ENCODE assay signal across 16 cellular contexts in genomic region chr4:24328711-24329110, GRCh38.
DNase-seq lines count a peak whose midpoint lies in the region; ATAC-seq, FAIRE-seq and TF ChIP-seq lines count a peak whose summit lies in the region.
"Had no signal": no experiment of that assay in that cellular context is flagged by ENCODE, and none has a peak within 500 bp of the region (broad histone marks: within the 10 kb centered on the region; RNA-seq: fewer than 3 reads in every experiment).

No MANE protein-coding gene starts in this region.

- no peaks in the 10 kb centered on the region for H3K36me3 ChIP-seq in WERI-Rb-1
- no peaks in the 10 kb centered on the region for H3K36me3 ChIP-seq in ectodermal cell (ENCODE audit: control insufficient read depth, insufficient read depth, low read length)
- H3K36me3 ChIP-seq: Peyer's patch had no signal

- peak; percentile 56 for DNase-seq in Ammon's horn (ENCODE audit: low spot score)
- DNase-seq in WERI-Rb-1: peak; percentile 8
- DNase-seq in midbrain (lab: John Stamatoyannopoulos, UW): peak; percentile 32
- no peak for DNase-seq in HUDEP-2 (lab: John Stamatoyannopoulos, UW; ENCODE audit: unreplicated experiment in 76 of 76)
- no peak for DNase-seq in AML-193 (lab: John Stamatoyannopoulos, UW)
- DNase-seq in frontal cortex (ENCODE audit: low spot score in 2 of 2): no peak
- DNase-seq: GOT3, KBM-7, NCI-H1436, NCI-H2081, NCI-H510A treated with DMSO at 0.1 percent for 48 hours, NCI-H82, Peyer's patch had no signal

- H3K27me3 ChIP-seq in WERI-Rb-1 (ENCODE audit: insufficient read depth, low read depth, severe bottlenecking): no peaks in the 10 kb centered on the region
- no peaks in the 10 kb centered on the region for H3K27me3 ChIP-seq in ectodermal cell (ENCODE audit: control insufficient read depth, insufficient read depth, low read length, poor library complexity, severe bottlenecking)
- H3K27me3 ChIP-seq: Peyer's patch had no signal

- ATAC-seq in HG02759 (IDR thresholded peaks at IDR 0.05; ENCODE audit: unreplicated experiment): no peak
- ATAC-seq: Right ventricle myocardium inferior had no signal

- peaks cover 16% of the 10 kb centered on the region for H3K4me1 ChIP-seq in ectodermal cell (ENCODE audit: control insufficient read depth, insufficient read depth, low read length)
- H3K4me1 ChIP-seq: Peyer's patch had no signal

- WGBS in ectodermal cell, 2 experiments: 76 to 81% methylated on average over 7 of the region's 7 CpGs

- FAIRE-seq in frontal cortex (lab: Jason Lieb, UNC): no peak

- no peak overlapping the region for H3K27ac ChIP-seq in WERI-Rb-1
- H3K27ac ChIP-seq in ectodermal cell (ENCODE audit: insufficient read depth, low read depth, low read length, poor library complexity, severe bottlenecking): peak overlapping the region; percentile 74
- H3K27ac ChIP-seq: Peyer's patch had no signal

- H3K4me3 ChIP-seq in WERI-Rb-1 (ENCODE audit: low read depth, low read length): no peak overlapping the region
- H3K4me3 ChIP-seq in ectodermal cell (ENCODE audit: insufficient read depth, low read depth, low read length): no peak overlapping the region
- H3K4me3 ChIP-seq: Peyer's patch had no signal

- no peaks in the 10 kb centered on the region for H3K9me3 ChIP-seq in WERI-Rb-1 (ENCODE audit: severe bottlenecking)
- no peaks in the 10 kb centered on the region for H3K9me3 ChIP-seq in ectodermal cell (ENCODE audit: control insufficient read depth, low read length)
- H3K9me3 ChIP-seq: Peyer's patch had no signal

- no peak for TF ChIP-seq CTCF in WERI-Rb-1 (IDR thresholded peaks at IDR 0.05; ENCODE audit: low read depth, low read length)

Comparison
In these comparisons a context has a peak if more than half of its experiments do, and no peak if none do; other contexts are left out.
1. DNase-seq: peak in Ammon's horn (single experiment), WERI-Rb-1 (single experiment) and midbrain (single experiment); none in HUDEP-2 (0 of 76), AML-193 (0 of 2) and frontal cortex (0 of 2).